In genomic region chr16:2524339-2524938, GRCh38 we compare ENCODE assay signal across 17 cellular contexts. TPM values are rescaled to one million over a fixed set of nuclear protein-coding genes. Genes with fewer than 3 reads are reported as not detected.
DNase-seq lines count a peak whose midpoint lies in the region; ATAC-seq and TF ChIP-seq lines count a peak whose summit lies in the region.
"Had no signal": no experiment of that assay in that cellular context is flagged by ENCODE, and none has a peak within 500 bp of the region (broad histone marks: within the 10 kb centered on the region; RNA-seq: fewer than 3 reads in every experiment).

No MANE protein-coding gene starts in this region.

- no peak for ATAC-seq in activated naive CD8-positive, alpha-beta T cell treated with anti-CD3 and anti-CD28 coated beads, Interleukin-2, amount 10 ng/mL, durations not matched to agents 7 days and 5 days (ENCODE audit: low read depth)
- ATAC-seq in activated naive CD8-positive, alpha-beta T cell treated with anti-CD3 and anti-CD28 coated beads, Interleukin-2, amount 50 U/mL, for 24 hours: no peak
- ATAC-seq in activated B cell treated with CpG ODN at 0.5 μM for 24 hours (ENCODE audit: low read depth): no peak
- ATAC-seq: GM12878, psoas muscle had no signal

- H3K9me3 ChIP-seq in muscle layer of duodenum (ENCODE audit: control insufficient read depth in 1 of 2, low read length in 2 of 2) (no peaks in the 10 kb centered on the region), transverse colon (no peaks in the 10 kb centered on the region)
- H3K9me3 ChIP-seq: psoas muscle had no signal

- H3K27ac ChIP-seq in muscle layer of duodenum (ENCODE audit: low read length) (peak overlapping the region; percentile 14), transverse colon (peak overlapping the region; percentile 2 to 52 (median 48))
- H3K27ac ChIP-seq: PC-9, psoas muscle had no signal

- H3K9me3 Mint-ChIP-seq in activated naive CD8-positive, alpha-beta T cell treated with anti-CD3 and anti-CD28 coated beads, Interleukin-2, amount 10 ng/mL, durations not matched to agents 7 days and 5 days: no peaks in the 10 kb centered on the region
- no peaks in the 10 kb centered on the region for H3K9me3 Mint-ChIP-seq in activated naive CD8-positive, alpha-beta T cell treated with anti-CD3 and anti-CD28 coated beads, Interleukin-2, amount 50 U/mL, for 24 hours
- no peaks in the 10 kb centered on the region for H3K9me3 Mint-ChIP-seq in activated B cell treated with CpG ODN at 0.5 μM for 24 hours
- H3K9me3 Mint-ChIP-seq: activated naive CD4-positive, alpha-beta T cell treated with anti-CD3 and anti-CD28 coated beads, Interleukin-2, amount 50 U/mL, for 24 hours had no signal

- no peak for TF ChIP-seq EP300 in transverse colon (IDR thresholded peaks at IDR 0.05; ENCODE audit: low read depth)

- CTCF ChIA-PET in activated B cell treated with CpG ODN at 0.5 μM for 24 hours (lab: Charles Lee): no interaction called here

- POLR2A ChIA-PET in activated naive CD8-positive, alpha-beta T cell treated with anti-CD3 and anti-CD28 coated beads, Interleukin-2, amount 10 ng/mL, durations not matched to agents 7 days and 5 days (lab: Charles Lee): no interaction called here
- POLR2A ChIA-PET in activated B cell treated with CpG ODN at 0.5 μM for 24 hours (lab: Charles Lee): interaction anchor here (1.5 to 1.9 kb wide), 2 partner anchors 8 to 10 kb away, joined by 4 to 5 read pairs; partner anchors contain the start of gene ATP6V0C

- H3K4me1 Mint-ChIP-seq in activated naive CD8-positive, alpha-beta T cell treated with anti-CD3 and anti-CD28 coated beads, Interleukin-2, amount 10 ng/mL, durations not matched to agents 7 days and 5 days: peaks cover 9% of the 10 kb centered on the region
- H3K4me1 Mint-ChIP-seq in activated naive CD8-positive, alpha-beta T cell treated with anti-CD3 and anti-CD28 coated beads, Interleukin-2, amount 50 U/mL, for 24 hours: peaks cover 15% of the 10 kb centered on the region
- H3K4me1 Mint-ChIP-seq in activated B cell treated with CpG ODN at 0.5 μM for 24 hours: peaks cover 23% of the 10 kb centered on the region

- peaks cover 2 to 14% of the 10 kb centered on the region in 2 donors for H3K4me1 ChIP-seq in muscle layer of duodenum (ENCODE audit: control insufficient read depth in 1 of 2, insufficient read depth in 2 of 2, low read length in 2 of 2)
- H3K4me1 ChIP-seq in transverse colon: peaks cover 11 to 32% (median 31%) of the 10 kb centered on the region in 4 donors

- intact Hi-C loops in activated B cell treated with CpG ODN at 0.5 μM for 24 hours (cut with micrococcal nuclease) (no loop called here), transverse colon (cut with DNase I; ENCODE audit: low total_unique reads) (no loop called here)

- H3K27me3 Mint-ChIP-seq in activated naive CD8-positive, alpha-beta T cell treated with anti-CD3 and anti-CD28 coated beads, Interleukin-2, amount 10 ng/mL, durations not matched to agents 7 days and 5 days: no peaks in the 10 kb centered on the region
- no peaks in the 10 kb centered on the region for H3K27me3 Mint-ChIP-seq in activated naive CD8-positive, alpha-beta T cell treated with anti-CD3 and anti-CD28 coated beads, Interleukin-2, amount 50 U/mL, for 24 hours
- H3K27me3 Mint-ChIP-seq in activated B cell treated with CpG ODN at 0.5 μM for 24 hours: no peaks in the 10 kb centered on the region
- H3K27me3 Mint-ChIP-seq: activated naive CD4-positive, alpha-beta T cell treated with anti-CD3 and anti-CD28 coated beads, Interleukin-2, amount 50 U/mL, for 24 hours had no signal

- TF ChIP-seq POLR2A in transverse colon (IDR thresholded peaks at IDR 0.05): no peak

- 61 to 66% methylated on average over 8 to 9 of the region's 9 CpGs for WGBS in transverse colon (ENCODE audit: low coverage in 1 of 2), 2 donors

- peaks cover 6 to 45% of the 10 kb centered on the region in 2 donors for H3K36me3 ChIP-seq in muscle layer of duodenum (ENCODE audit: control insufficient read depth in 1 of 2, insufficient read depth in 2 of 2, low read length in 2 of 2)
- H3K36me3 ChIP-seq in transverse colon: peaks cover 0 to 6% (median 2%) of the 10 kb centered on the region in 4 donors

- peaks cover 8% of the 10 kb centered on the region for H3K36me3 Mint-ChIP-seq in activated naive CD8-positive, alpha-beta T cell treated with anti-CD3 and anti-CD28 coated beads, Interleukin-2, amount 10 ng/mL, durations not matched to agents 7 days and 5 days
- H3K36me3 Mint-ChIP-seq in activated naive CD8-positive, alpha-beta T cell treated with anti-CD3 and anti-CD28 coated beads, Interleukin-2, amount 50 U/mL, for 24 hours (ENCODE audit: low read depth): peaks cover 13% of the 10 kb centered on the region
- H3K36me3 Mint-ChIP-seq in activated B cell treated with CpG ODN at 0.5 μM for 24 hours (ENCODE audit: low read depth): peaks cover 61% of the 10 kb centered on the region

- DNase-seq in activated naive CD8-positive, alpha-beta T cell treated with anti-CD3 and anti-CD28 coated beads, Interleukin-2, amount 10 ng/mL, durations not matched to agents 7 days and 5 days: no peak
- no peak for DNase-seq in activated naive CD8-positive, alpha-beta T cell treated with anti-CD3 and anti-CD28 coated beads, Interleukin-2, amount 50 U/mL, for 24 hours
- DNase-seq in activated B cell treated with CpG ODN at 0.5 μM for 24 hours: no peak
- no peak for DNase-seq in transverse colon
- DNase-seq in RKO (ENCODE audit: low spot score): no peak
- no peak for DNase-seq in GM10266 (ENCODE audit: extremely low spot score)
- DNase-seq in islet precursor cell: no peak
- DNase-seq: activated CD4-positive, CD25-positive, alpha-beta regulatory T cell treated with anti-CD3 and anti-CD28 coated beads, Interleukin-2, amount 50 U/mL, for 72 hours; activated CD8-positive, alpha-beta memory T cell treated with anti-CD3 and anti-CD28 coated beads, Interleukin-2, amount 50 U/mL, for 48 hours; KG1; NCI-H1105 treated with DMSO at 0.1 percent for 48 hours; NCI-H774; PC-9; psoas muscle had no signal

- no peak for TF ChIP-seq CTCF in activated B cell treated with CpG ODN at 0.5 μM for 24 hours (IDR thresholded peaks at IDR 0.05)
- no peak for TF ChIP-seq CTCF in transverse colon (IDR thresholded peaks at IDR 0.05)
- no peak for TF ChIP-seq CTCF in GM10266 (IDR thresholded peaks at IDR 0.05; ENCODE audit: control insufficient read depth, insufficient read depth, low read depth, missing control alignments)

- H3K27me3 ChIP-seq in muscle layer of duodenum (ENCODE audit: low read depth, low read length): no peaks in the 10 kb centered on the region
- H3K27me3 ChIP-seq in transverse colon: no peaks in the 10 kb centered on the region

- H3K27ac Mint-ChIP-seq in activated naive CD8-positive, alpha-beta T cell treated with anti-CD3 and anti-CD28 coated beads, Interleukin-2, amount 10 ng/mL, durations not matched to agents 7 days and 5 days: peak overlapping the region; percentile 28
- H3K27ac Mint-ChIP-seq in activated naive CD8-positive, alpha-beta T cell treated with anti-CD3 and anti-CD28 coated beads, Interleukin-2, amount 50 U/mL, for 24 hours: no peak overlapping the region
- peak overlapping the region; percentile 25 for H3K27ac Mint-ChIP-seq in activated B cell treated with CpG ODN at 0.5 μM for 24 hours
- H3K27ac Mint-ChIP-seq: activated naive CD4-positive, alpha-beta T cell treated with anti-CD3 and anti-CD28 coated beads, Interleukin-2, amount 50 U/mL, for 24 hours had no signal

- no peak overlapping the region for H3K4me3 Mint-ChIP-seq in activated naive CD8-positive, alpha-beta T cell treated with anti-CD3 and anti-CD28 coated beads, Interleukin-2, amount 10 ng/mL, durations not matched to agents 7 days and 5 days
- H3K4me3 Mint-ChIP-seq in activated naive CD8-positive, alpha-beta T cell treated with anti-CD3 and anti-CD28 coated beads, Interleukin-2, amount 50 U/mL, for 24 hours: no peak overlapping the region
- no peak overlapping the region for H3K4me3 Mint-ChIP-seq in activated B cell treated with CpG ODN at 0.5 μM for 24 hours
- H3K4me3 Mint-ChIP-seq: activated naive CD4-positive, alpha-beta T cell treated with anti-CD3 and anti-CD28 coated beads, Interleukin-2, amount 50 U/mL, for 24 hours had no signal

- in situ Hi-C loops in transverse colon (cut with MboI; ENCODE audit: low pct_ligation_motif_present in 1 of 4, low pct_unique_long_range_greater_than_20kb in 1 of 4, low sequenced_read_pairs in 3 of 4): no loop called here

- H3K4me3 ChIP-seq in muscle layer of duodenum (ENCODE audit: low read depth in 1 of 2, low read length in 2 of 2): no peak overlapping the region
- H3K4me3 ChIP-seq in transverse colon: no peak overlapping the region
- H3K4me3 ChIP-seq: GM12878, PC-9, psoas muscle had no signal

RNA-seq across cellular contexts. Expression of gene AMDHD2, which starts 4.3 kb away (rescaled TPM):
- total RNA-seq in activated naive CD8-positive, alpha-beta T cell treated with anti-CD3 and anti-CD28 coated beads, Interleukin-2, amount 10 ng/mL, durations not matched to agents 7 days and 5 days: 10 to 100 TPM; 74.0 to 75.4 TPM
- total RNA-seq in activated B cell treated with CpG ODN at 0.5 μM for 24 hours: 65.5 and 90.8 TPM in 2 replicates
- 100 to 1,000 TPM in 1 of 4 donors, 10 to 100 TPM in 3; 30.2 to 115 (median 52.4) TPM for total RNA-seq in transverse colon

RNA-seq across cellular contexts. Expression of gene CEMP1, which starts 6.8 kb away (rescaled TPM):
- total RNA-seq in activated naive CD8-positive, alpha-beta T cell treated with anti-CD3 and anti-CD28 coated beads, Interleukin-2, amount 10 ng/mL, durations not matched to agents 7 days and 5 days: 1 to 10 TPM in 1 of 2 experiments, under 1 TPM in 1; 0.80 to 1.1 TPM
- total RNA-seq in activated B cell treated with CpG ODN at 0.5 μM for 24 hours: 0.16 and 0.66 TPM in 2 replicates
- total RNA-seq in transverse colon: 1 to 10 TPM in 2 of 4 donors, not detected in 2; 1.9 to 3.1 TPM

RNA-seq across cellular contexts. Expression of gene ATP6V0C, which starts 10.7 kb away (rescaled TPM):
- 100 to 1,000 TPM; 117 to 122 TPM for total RNA-seq in activated naive CD8-positive, alpha-beta T cell treated with anti-CD3 and anti-CD28 coated beads, Interleukin-2, amount 10 ng/mL, durations not matched to agents 7 days and 5 days
- total RNA-seq in activated B cell treated with CpG ODN at 0.5 μM for 24 hours: 74.9 and 91.4 TPM in 2 replicates
- total RNA-seq in transverse colon: 100 to 1,000 TPM; 101 to 237 (median 135) TPM

RNA-seq across cellular contexts. Expression of gene PDPK1, which starts 13.4 kb away (rescaled TPM):
- total RNA-seq in activated naive CD8-positive, alpha-beta T cell treated with anti-CD3 and anti-CD28 coated beads, Interleukin-2, amount 10 ng/mL, durations not matched to agents 7 days and 5 days: 10 to 100 TPM; 50.6 to 55.1 TPM
- total RNA-seq in activated B cell treated with CpG ODN at 0.5 μM for 24 hours: 42.5 and 62.0 TPM in 2 replicates
- total RNA-seq in transverse colon: 10 to 100 TPM; 39.6 to 96.9 (median 69.5) TPM

RNA-seq across cellular contexts. Expression of gene TBC1D24, which starts 49.5 kb away (rescaled TPM):
- total RNA-seq in activated naive CD8-positive, alpha-beta T cell treated with anti-CD3 and anti-CD28 coated beads, Interleukin-2, amount 10 ng/mL, durations not matched to agents 7 days and 5 days: 10 to 100 TPM; 16.5 to 17.9 TPM
- 9.1 and 12.6 TPM in 2 replicates for total RNA-seq in activated B cell treated with CpG ODN at 0.5 μM for 24 hours
- total RNA-seq in transverse colon: 10 to 100 TPM in 2 of 4 donors, 1 to 10 TPM in 2; 8.3 to 19.3 (median 11.6) TPM
